1 cellular context compared by ENCODE assay signal in genomic region chr19:16495982-16496612, GRCh38.
TF ChIP-seq lines count a peak whose summit lies in the region.

C19orf44 (plus strand) TSS chr19:16496394; CDS start chr19:16500793, 4,399 bp downstream.
CALR3 (minus strand) TSS chr19:16496167; CDS start chr19:16496129, 38 bp downstream.

TF ChIP-seq in HepG2, 621 proteins besides CTCF, POLR2A, EP300 and RAD21 (continued from another document and continues in another):
- TF ChIP-seq HMGXB4 (CRISPR knock-in tag; IDR thresholded peaks at IDR 0.05; ENCODE audit: borderline replicate concordance in 1 of 2, low read depth in 1 of 2): no peak; a peak in 2 of 4 replicates
- TF ChIP-seq, protein P1, sequence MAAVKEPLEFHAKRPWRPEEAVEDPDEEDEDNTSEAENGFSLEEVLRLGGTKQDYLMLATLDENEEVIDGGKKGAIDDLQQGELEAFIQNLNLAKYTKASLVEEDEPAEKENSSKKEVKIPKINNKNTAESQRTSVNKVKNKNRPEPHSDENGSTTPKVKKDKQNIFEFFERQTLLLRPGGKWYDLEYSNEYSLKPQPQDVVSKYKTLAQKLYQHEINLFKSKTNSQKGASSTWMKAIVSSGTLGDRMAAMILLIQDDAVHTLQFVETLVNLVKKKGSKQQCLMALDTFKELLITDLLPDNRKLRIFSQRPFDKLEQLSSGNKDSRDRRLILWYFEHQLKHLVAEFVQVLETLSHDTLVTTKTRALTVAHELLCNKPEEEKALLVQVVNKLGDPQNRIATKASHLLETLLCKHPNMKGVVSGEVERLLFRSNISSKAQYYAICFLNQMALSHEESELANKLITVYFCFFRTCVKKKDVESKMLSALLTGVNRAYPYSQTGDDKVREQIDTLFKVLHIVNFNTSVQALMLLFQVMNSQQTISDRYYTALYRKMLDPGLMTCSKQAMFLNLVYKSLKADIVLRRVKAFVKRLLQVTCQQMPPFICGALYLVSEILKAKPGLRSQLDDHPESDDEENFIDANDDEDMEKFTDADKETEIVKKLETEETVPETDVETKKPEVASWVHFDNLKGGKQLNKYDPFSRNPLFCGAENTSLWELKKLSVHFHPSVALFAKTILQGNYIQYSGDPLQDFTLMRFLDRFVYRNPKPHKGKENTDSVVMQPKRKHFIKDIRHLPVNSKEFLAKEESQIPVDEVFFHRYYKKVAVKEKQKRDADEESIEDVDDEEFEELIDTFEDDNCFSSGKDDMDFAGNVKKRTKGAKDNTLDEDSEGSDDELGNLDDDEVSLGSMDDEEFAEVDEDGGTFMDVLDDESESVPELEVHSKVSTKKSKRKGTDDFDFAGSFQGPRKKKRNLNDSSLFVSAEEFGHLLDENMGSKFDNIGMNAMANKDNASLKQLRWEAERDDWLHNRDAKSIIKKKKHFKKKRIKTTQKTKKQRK (IDR thresholded peaks at IDR 0.05; ENCODE audit: low read length): no peak
- TF ChIP-seq NRL (CRISPR knock-in tag; IDR thresholded peaks at IDR 0.05; ENCODE audit: borderline replicate concordance): no peak; the same call in 1 of the 2 replicates
- 0 out of 2 replicates have a peak, but pooled peaks have one; percentile 32 for TF ChIP-seq HOXD1 (CRISPR knock-in tag; IDR thresholded peaks at IDR 0.05)
- TF ChIP-seq, protein P2, sequence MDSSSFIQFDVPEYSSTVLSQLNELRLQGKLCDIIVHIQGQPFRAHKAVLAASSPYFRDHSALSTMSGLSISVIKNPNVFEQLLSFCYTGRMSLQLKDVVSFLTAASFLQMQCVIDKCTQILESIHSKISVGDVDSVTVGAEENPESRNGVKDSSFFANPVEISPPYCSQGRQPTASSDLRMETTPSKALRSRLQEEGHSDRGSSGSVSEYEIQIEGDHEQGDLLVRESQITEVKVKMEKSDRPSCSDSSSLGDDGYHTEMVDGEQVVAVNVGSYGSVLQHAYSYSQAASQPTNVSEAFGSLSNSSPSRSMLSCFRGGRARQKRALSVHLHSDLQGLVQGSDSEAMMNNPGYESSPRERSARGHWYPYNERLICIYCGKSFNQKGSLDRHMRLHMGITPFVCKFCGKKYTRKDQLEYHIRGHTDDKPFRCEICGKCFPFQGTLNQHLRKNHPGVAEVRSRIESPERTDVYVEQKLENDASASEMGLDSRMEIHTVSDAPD (CRISPR knock-in tag; IDR thresholded peaks at IDR 0.05): no peak
- no peak for TF ChIP-seq ARNTL (CRISPR knock-in tag; IDR thresholded peaks at IDR 0.05)
- peak; percentile 98 for TF ChIP-seq IRF2 (CRISPR knock-in tag; IDR thresholded peaks at IDR 0.05)
- TF ChIP-seq ZBTB33 (CRISPR knock-in tag; IDR thresholded peaks at IDR 0.05): peak; percentile 72
- TF ChIP-seq ZNF274 (CRISPR knock-in tag; IDR thresholded peaks at IDR 0.05): peak; percentile 62; the same call in 1 of the 2 replicates
- TF ChIP-seq, protein P3, sequence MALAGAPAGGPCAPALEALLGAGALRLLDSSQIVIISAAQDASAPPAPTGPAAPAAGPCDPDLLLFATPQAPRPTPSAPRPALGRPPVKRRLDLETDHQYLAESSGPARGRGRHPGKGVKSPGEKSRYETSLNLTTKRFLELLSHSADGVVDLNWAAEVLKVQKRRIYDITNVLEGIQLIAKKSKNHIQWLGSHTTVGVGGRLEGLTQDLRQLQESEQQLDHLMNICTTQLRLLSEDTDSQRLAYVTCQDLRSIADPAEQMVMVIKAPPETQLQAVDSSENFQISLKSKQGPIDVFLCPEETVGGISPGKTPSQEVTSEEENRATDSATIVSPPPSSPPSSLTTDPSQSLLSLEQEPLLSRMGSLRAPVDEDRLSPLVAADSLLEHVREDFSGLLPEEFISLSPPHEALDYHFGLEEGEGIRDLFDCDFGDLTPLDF (CRISPR knock-in tag; IDR thresholded peaks at IDR 0.05): peak; percentile 90
- no peak for TF ChIP-seq ZNF24 (IDR thresholded peaks at IDR 0.05)
- no peak for TF ChIP-seq FOXM1 (CRISPR knock-in tag; IDR thresholded peaks at IDR 0.05)
- 0 out of 2 replicates have a peak, but pooled peaks have one; percentile 73 for TF ChIP-seq ZNF138 (CRISPR knock-in tag; IDR thresholded peaks at IDR 0.05; ENCODE audit: low read depth)
- TF ChIP-seq ZNF256 (CRISPR knock-in tag; conservative IDR thresholded peaks at IDR 0.05): 0 out of 2 replicates have a peak, but pooled peaks have one; percentile 21
- TF ChIP-seq ZNF367 (CRISPR knock-in tag; IDR thresholded peaks at IDR 0.05; ENCODE audit: borderline replicate concordance): no peak
- TF ChIP-seq PAX8 (CRISPR knock-in tag; IDR thresholded peaks at IDR 0.05; ENCODE audit: borderline replicate concordance): no peak
- 0 out of 2 replicates have a peak, but pooled peaks have one; percentile 22 for TF ChIP-seq ESRRA (CRISPR knock-in tag; IDR thresholded peaks at IDR 0.05; ENCODE audit: low read depth)
- no peak for TF ChIP-seq SMARCC2 (IDR thresholded peaks at IDR 0.05)
- no peak for TF ChIP-seq MAF1 (CRISPR knock-in tag; IDR thresholded peaks at IDR 0.05; ENCODE audit: borderline replicate concordance)
- no peak for TF ChIP-seq SOX13 (IDR thresholded peaks at IDR 0.05)
- TF ChIP-seq SOX13 (CRISPR knock-in tag; conservative IDR thresholded peaks at IDR 0.05 in 1 of 2, IDR thresholded peaks at IDR 0.05 in 1 of 2): peak in 1 of 2 experiments; percentile 26; a peak in 1 of 4 replicates
- TF ChIP-seq, protein P4, sequence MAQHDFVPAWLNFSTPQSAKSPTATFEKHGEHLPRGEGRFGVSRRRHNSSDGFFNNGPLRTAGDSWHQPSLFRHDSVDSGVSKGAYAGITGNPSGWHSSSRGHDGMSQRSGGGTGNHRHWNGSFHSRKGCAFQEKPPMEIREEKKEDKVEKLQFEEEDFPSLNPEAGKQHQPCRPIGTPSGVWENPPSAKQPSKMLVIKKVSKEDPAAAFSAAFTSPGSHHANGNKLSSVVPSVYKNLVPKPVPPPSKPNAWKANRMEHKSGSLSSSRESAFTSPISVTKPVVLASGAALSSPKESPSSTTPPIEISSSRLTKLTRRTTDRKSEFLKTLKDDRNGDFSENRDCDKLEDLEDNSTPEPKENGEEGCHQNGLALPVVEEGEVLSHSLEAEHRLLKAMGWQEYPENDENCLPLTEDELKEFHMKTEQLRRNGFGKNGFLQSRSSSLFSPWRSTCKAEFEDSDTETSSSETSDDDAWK (CRISPR knock-in tag; IDR thresholded peaks at IDR 0.05): no peak
- TF ChIP-seq ZNF639 (CRISPR knock-in tag; conservative IDR thresholded peaks at IDR 0.05): peak; percentile 60; the same call in 1 of the 2 replicates
- TF ChIP-seq, protein P5, sequence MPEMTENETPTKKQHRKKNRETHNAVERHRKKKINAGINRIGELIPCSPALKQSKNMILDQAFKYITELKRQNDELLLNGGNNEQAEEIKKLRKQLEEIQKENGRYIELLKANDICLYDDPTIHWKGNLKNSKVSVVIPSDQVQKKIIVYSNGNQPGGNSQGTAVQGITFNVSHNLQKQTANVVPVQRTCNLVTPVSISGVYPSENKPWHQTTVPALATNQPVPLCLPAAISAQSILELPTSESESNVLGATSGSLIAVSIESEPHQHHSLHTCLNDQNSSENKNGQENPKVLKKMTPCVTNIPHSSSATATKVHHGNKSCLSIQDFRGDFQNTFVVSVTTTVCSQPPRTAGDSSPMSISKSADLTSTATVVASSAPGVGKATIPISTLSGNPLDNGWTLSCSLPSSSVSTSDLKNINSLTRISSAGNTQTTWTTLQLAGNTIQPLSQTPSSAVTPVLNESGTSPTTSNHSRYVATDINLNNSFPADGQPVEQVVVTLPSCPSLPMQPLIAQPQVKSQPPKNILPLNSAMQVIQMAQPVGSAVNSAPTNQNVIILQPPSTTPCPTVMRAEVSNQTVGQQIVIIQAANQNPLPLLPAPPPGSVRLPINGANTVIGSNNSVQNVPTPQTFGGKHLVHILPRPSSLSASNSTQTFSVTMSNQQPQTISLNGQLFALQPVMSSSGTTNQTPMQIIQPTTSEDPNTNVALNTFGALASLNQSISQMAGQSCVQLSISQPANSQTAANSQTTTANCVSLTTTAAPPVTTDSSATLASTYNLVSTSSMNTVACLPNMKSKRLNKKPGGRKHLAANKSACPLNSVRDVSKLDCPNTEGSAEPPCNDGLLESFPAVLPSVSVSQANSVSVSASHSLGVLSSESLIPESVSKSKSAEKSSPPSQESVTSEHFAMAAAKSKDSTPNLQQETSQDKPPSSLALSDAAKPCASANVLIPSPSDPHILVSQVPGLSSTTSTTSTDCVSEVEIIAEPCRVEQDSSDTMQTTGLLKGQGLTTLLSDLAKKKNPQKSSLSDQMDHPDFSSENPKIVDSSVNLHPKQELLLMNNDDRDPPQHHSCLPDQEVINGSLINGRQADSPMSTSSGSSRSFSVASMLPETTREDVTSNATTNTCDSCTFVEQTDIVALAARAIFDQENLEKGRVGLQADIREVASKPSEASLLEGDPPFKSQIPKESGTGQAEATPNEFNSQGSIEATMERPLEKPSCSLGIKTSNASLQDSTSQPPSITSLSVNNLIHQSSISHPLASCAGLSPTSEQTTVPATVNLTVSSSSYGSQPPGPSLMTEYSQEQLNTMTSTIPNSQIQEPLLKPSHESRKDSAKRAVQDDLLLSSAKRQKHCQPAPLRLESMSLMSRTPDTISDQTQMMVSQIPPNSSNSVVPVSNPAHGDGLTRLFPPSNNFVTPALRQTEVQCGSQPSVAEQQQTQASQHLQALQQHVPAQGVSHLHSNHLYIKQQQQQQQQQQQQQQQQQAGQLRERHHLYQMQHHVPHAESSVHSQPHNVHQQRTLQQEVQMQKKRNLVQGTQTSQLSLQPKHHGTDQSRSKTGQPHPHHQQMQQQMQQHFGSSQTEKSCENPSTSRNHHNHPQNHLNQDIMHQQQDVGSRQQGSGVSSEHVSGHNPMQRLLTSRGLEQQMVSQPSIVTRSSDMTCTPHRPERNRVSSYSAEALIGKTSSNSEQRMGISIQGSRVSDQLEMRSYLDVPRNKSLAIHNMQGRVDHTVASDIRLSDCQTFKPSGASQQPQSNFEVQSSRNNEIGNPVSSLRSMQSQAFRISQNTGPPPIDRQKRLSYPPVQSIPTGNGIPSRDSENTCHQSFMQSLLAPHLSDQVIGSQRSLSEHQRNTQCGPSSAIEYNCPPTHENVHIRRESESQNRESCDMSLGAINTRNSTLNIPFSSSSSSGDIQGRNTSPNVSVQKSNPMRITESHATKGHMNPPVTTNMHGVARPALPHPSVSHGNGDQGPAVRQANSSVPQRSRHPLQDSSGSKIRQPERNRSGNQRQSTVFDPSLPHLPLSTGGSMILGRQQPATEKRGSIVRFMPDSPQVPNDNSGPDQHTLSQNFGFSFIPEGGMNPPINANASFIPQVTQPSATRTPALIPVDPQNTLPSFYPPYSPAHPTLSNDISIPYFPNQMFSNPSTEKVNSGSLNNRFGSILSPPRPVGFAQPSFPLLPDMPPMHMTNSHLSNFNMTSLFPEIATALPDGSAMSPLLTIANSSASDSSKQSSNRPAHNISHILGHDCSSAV (CRISPR knock-in tag; IDR thresholded peaks at IDR 0.05; ENCODE audit: borderline replicate concordance): no peak
- TF ChIP-seq ZNF713 (CRISPR knock-in tag; IDR thresholded peaks at IDR 0.05): no peak
- 0 out of 2 replicates have a peak, but pooled peaks have one; percentile 58 for TF ChIP-seq ZNF317 (CRISPR knock-in tag; IDR thresholded peaks at IDR 0.05)
- TF ChIP-seq ZNF326 (CRISPR knock-in tag; IDR thresholded peaks at IDR 0.05; ENCODE audit: borderline replicate concordance): no peak
- no peak for TF ChIP-seq ZFP36 (IDR thresholded peaks at IDR 0.05; ENCODE audit: borderline replicate concordance, low read depth, low read length, partially characterized antibody)
